In the genomic region with DNA sequence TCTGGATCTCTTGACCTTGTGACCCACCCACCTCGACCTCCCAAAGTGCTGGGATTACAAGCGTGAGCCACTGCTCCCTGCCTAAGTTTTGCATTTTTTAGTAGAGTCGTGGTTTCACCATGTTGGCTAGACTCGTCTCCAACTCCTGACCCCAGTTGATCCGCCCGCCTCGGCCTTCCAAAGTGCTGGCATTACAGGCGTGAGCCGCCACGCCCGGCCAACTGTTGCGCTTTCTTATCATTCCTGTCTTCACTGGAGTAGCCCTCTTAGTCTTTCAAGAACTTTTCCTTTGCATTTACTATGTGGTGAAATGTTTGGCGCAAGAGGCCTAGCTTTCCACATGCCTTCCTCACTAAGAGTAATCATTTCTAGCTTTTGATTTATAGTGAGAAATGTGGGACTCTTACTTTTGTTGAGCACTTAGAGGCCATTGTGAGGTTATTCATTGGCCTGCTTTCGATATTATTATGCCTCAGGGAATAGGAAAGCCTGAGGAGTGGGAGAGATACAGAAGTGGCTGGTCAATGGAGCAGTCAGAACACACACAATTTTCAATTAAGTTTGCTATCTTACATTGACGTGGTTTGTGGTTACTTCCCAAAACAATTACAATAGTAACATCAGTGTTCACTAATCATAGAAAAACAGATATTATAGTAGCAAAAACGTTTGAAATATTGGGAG, we compare ENCODE assay signal across 1 cellular context.
TF ChIP-seq lines count a peak whose summit lies in the region.

No MANE protein-coding gene starts in this region.

TF ChIP-seq in HEK293, 187 proteins besides CTCF, POLR2A, EP300 and RAD21 (continued from another document):
- TF ChIP-seq, protein P1, sequence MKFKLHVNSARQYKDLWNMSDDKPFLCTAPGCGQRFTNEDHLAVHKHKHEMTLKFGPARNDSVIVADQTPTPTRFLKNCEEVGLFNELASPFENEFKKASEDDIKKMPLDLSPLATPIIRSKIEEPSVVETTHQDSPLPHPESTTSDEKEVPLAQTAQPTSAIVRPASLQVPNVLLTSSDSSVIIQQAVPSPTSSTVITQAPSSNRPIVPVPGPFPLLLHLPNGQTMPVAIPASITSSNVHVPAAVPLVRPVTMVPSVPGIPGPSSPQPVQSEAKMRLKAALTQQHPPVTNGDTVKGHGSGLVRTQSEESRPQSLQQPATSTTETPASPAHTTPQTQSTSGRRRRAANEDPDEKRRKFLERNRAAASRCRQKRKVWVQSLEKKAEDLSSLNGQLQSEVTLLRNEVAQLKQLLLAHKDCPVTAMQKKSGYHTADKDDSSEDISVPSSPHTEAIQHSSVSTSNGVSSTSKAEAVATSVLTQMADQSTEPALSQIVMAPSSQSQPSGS (tag by site-specific recombination; IDR thresholded peaks at IDR 0.05; ENCODE audit: low read depth): no peak
- TF ChIP-seq RBAK (tag by site-specific recombination; IDR thresholded peaks at IDR 0.05): no peak
